In genomic region chr5:10859393-10860195, GRCh38 we compare ENCODE assay signal across 11 cellular contexts.
"Had no signal": no experiment of that assay in that cellular context is flagged by ENCODE, and none has a peak within 500 bp of the region (broad histone marks: within the 10 kb centered on the region; RNA-seq: fewer than 3 reads in every experiment).

No MANE protein-coding gene starts in this region.

- H3K36me3 ChIP-seq: ascending aorta, gastroesophageal sphincter, upper lobe of left lung had no signal

- H3K27me3 ChIP-seq: ascending aorta, upper lobe of left lung had no signal

- ATAC-seq: activated T-cell treated with anti-CD3 and anti-CD28 coated beads, Interleukin-2, amount 50 U/mL, for 72 hours; gastroesophageal sphincter; naive thymus-derived CD4-positive, alpha-beta T cell; stimulated activated naive CD8-positive, alpha-beta T cell treated with anti-CD3 and anti-CD28 coated beads, Interleukin-15, Interleukin-2, amounts not matched to agents 100 U/mL and 50 U/mL, for 24 hours had no signal

- H3K9me3 ChIP-seq: ascending aorta, gastroesophageal sphincter, upper lobe of left lung had no signal

- H3K27ac ChIP-seq: ascending aorta, gastroesophageal sphincter, upper lobe of left lung had no signal

- H3K4me3 ChIP-seq: ascending aorta, gastroesophageal sphincter, lung, upper lobe of left lung had no signal

- H3K9me3 Mint-ChIP-seq: activated CD4-positive, alpha-beta memory T cell treated with anti-CD3 and anti-CD28 coated beads for 36 hours; activated T-cell treated with anti-CD3 and anti-CD28 coated beads, Interleukin-2, amount 50 U/mL, for 72 hours had no signal

- H3K27ac Mint-ChIP-seq: activated CD4-positive, alpha-beta memory T cell treated with anti-CD3 and anti-CD28 coated beads for 36 hours; activated T-cell treated with anti-CD3 and anti-CD28 coated beads, Interleukin-2, amount 50 U/mL, for 72 hours; naive thymus-derived CD4-positive, alpha-beta T cell had no signal

- H3K4me3 Mint-ChIP-seq: activated CD4-positive, alpha-beta memory T cell treated with anti-CD3 and anti-CD28 coated beads for 36 hours; activated T-cell treated with anti-CD3 and anti-CD28 coated beads, Interleukin-2, amount 50 U/mL, for 72 hours; naive thymus-derived CD4-positive, alpha-beta T cell had no signal

- DNase-seq: activated CD4-positive, alpha-beta memory T cell treated with anti-CD3 and anti-CD28 coated beads for 36 hours; activated gamma-delta T cell treated with Interleukin-2 at 50 U/mL for 16 hours; activated T-cell treated with anti-CD3 and anti-CD28 coated beads, Interleukin-2, amount 50 U/mL, for 72 hours; effector CD4-positive, alpha-beta T cell; naive thymus-derived CD4-positive, alpha-beta T cell; stimulated activated CD4-positive, alpha-beta T cell treated with anti-CD3 and anti-CD28 coated beads, Interleukin-2, amount 100 ng/mL, for 48 hours; stimulated activated naive CD8-positive, alpha-beta T cell treated with anti-CD3 and anti-CD28 coated beads, Interleukin-15, Interleukin-2, amounts not matched to agents 100 U/mL and 50 U/mL, for 24 hours had no signal

- H3K36me3 Mint-ChIP-seq: activated CD4-positive, alpha-beta memory T cell treated with anti-CD3 and anti-CD28 coated beads for 36 hours; naive thymus-derived CD4-positive, alpha-beta T cell had no signal

- H3K4me1 ChIP-seq: ascending aorta had no signal
